ENCODE assay signal across 1 cellular context in genomic region chr20:63062188-63063140, GRCh38.
TF ChIP-seq lines count a peak whose summit lies in the region.

No MANE protein-coding gene starts in this region.

TF ChIP-seq in WTC11, 78 proteins besides CTCF, POLR2A, EP300 and RAD21 (continued from another document):
- TF ChIP-seq ARID4B (CRISPR knock-in tag; IDR thresholded peaks at IDR 0.05; ENCODE audit: borderline replicate concordance) (no peak), ZMAT4 (CRISPR knock-in tag; IDR thresholded peaks at IDR 0.05) (no peak), E2F5 (CRISPR knock-in tag; IDR thresholded peaks at IDR 0.05) (no peak), RORB (CRISPR knock-in tag; IDR thresholded peaks at IDR 0.05) (no peak), FOXK1 (CRISPR knock-in tag; IDR thresholded peaks at IDR 0.05) (no peak), ZNF416 (CRISPR knock-in tag; IDR thresholded peaks at IDR 0.05) (no peak), ZNF281 (CRISPR knock-in tag; IDR thresholded peaks at IDR 0.05) (no peak), ZNF423 (CRISPR knock-in tag; IDR thresholded peaks at IDR 0.05) (no peak), TCF7 (CRISPR knock-in tag; IDR thresholded peaks at IDR 0.05; ENCODE audit: low read depth) (no peak)
